ENCODE assay signal across 24 cellular contexts in genomic region chr1:226950316-226950715, GRCh38.
"Had no signal": no experiment of that assay in that cellular context is flagged by ENCODE, and none has a peak within 500 bp of the region (broad histone marks: within the 10 kb centered on the region; RNA-seq: fewer than 3 reads in every experiment).

No MANE protein-coding gene starts in this region.

- H3K4me3 ChIP-seq: esophagus muscularis mucosa, heart right ventricle, left lung, lower lobe of right lung, pancreas, spleen, stomach had no signal

- ATAC-seq: foreskin keratinocyte, left lung, lower lobe of right lung, pancreas, sciatic nerve had no signal

- H3K27me3 Mint-ChIP-seq: naive B cell, progenitor cell of endocrine pancreas had no signal

- H3K27ac ChIP-seq: esophagus muscularis mucosa, foreskin keratinocyte, left lung, lower lobe of right lung, spleen had no signal

- FAIRE-seq: endometrium, pancreas had no signal

- H3K4me3 Mint-ChIP-seq: nephron had no signal

- DNase-seq: effector memory CD4-positive, alpha-beta T cell; foreskin keratinocyte; heart right ventricle; hypothalamus; islet precursor cell; left lung; lower lobe of right lung; mesenchymal stem cell; midbrain; naive B cell; occipital lobe; pancreas; spleen; stimulated activated CD4-positive, alpha-beta T cell treated with anti-CD3 and anti-CD28 coated beads, Interleukin-15, amount 100 ng/mL, for 24 hours; stimulated activated CD4-positive, alpha-beta T cell treated with anti-CD3 and anti-CD28 coated beads, Interleukin-1b, Interleukin-23, amount 100 ng/mL, for 48 hours; stimulated activated CD4-positive, alpha-beta T cell treated with anti-CD3 and anti-CD28 coated beads, Interleukin-4, amount 100 ng/mL, for 24 hours; stimulated activated naive CD4-positive, alpha-beta T cell; stomach; trophoblast cell had no signal

- H3K4me1 ChIP-seq: foreskin keratinocyte, lower lobe of right lung had no signal

- H3K27ac Mint-ChIP-seq: nephron, progenitor cell of endocrine pancreas had no signal

- H3K36me3 ChIP-seq: left lung, lower lobe of right lung had no signal

- H3K9me3 ChIP-seq: left lung, pancreas, stomach had no signal
